ENCODE assay signal across 19 cellular contexts in genomic region chr5:178058321-178059012, GRCh38. TPM values are rescaled to one million over a fixed set of nuclear protein-coding genes. Genes with fewer than 3 reads are reported as not detected.
DNase-seq lines count a peak whose midpoint lies in the region; TF ChIP-seq lines count a peak whose summit lies in the region.
"Had no signal": no experiment of that assay in that cellular context is flagged by ENCODE, and none has a peak within 500 bp of the region (broad histone marks: within the 10 kb centered on the region; RNA-seq: fewer than 3 reads in every experiment).

No MANE protein-coding gene starts in this region.

- H3K4me1 ChIP-seq in sigmoid colon (no peaks in the 10 kb centered on the region), OCI-LY7 (ENCODE audit: insufficient read depth, low read length, poor library complexity, severe bottlenecking) (peaks cover 8% of the 10 kb centered on the region), colonic mucosa (no peaks in the 10 kb centered on the region)
- H3K4me1 ChIP-seq: transverse colon had no signal

- H3K27ac ChIP-seq in sigmoid colon: no peak overlapping the region
- no peak overlapping the region for H3K27ac ChIP-seq in OCI-LY7 (ENCODE audit: low read depth, low read length, poor library complexity, severe bottlenecking)
- H3K27ac ChIP-seq in colonic mucosa: no peak overlapping the region
- H3K27ac ChIP-seq: 22Rv1, brain microvascular endothelial cell, transverse colon had no signal

- no peak overlapping the region for H3K4me3 ChIP-seq in sigmoid colon
- H3K4me3 ChIP-seq in OCI-LY7 (ENCODE audit: low read depth, low read length, poor library complexity, severe bottlenecking): no peak overlapping the region
- no peak overlapping the region for H3K4me3 ChIP-seq in colonic mucosa
- H3K4me3 ChIP-seq: transverse colon had no signal

- whole genome bisulfite sequencing in sigmoid colon, 2 donors: 79 to 88% methylated on average over 7 of the region's 7 CpGs

- H4K20me1 ChIP-seq in OCI-LY7 (ENCODE audit: insufficient read depth, low read length): no peaks in the 10 kb centered on the region

- H3K79me2 ChIP-seq in OCI-LY7 (ENCODE audit: insufficient read depth, low read depth, low read length): no peaks in the 10 kb centered on the region

- no peaks in the 10 kb centered on the region for H3K9me3 ChIP-seq in sigmoid colon
- no peaks in the 10 kb centered on the region for H3K9me3 ChIP-seq in OCI-LY7 (ENCODE audit: low read length)
- no peaks in the 10 kb centered on the region for H3K9me3 ChIP-seq in colonic mucosa
- H3K9me3 ChIP-seq: transverse colon had no signal

- POLR2A ChIA-PET in OCI-LY7 (lab: Charles Lee): no interaction called here

- DNase-seq in NCI-H1417 (lab: John Stamatoyannopoulos, UW) (peak; percentile 45 to 94 (median 87)), NCI-H1417 treated with DMSO at 0.1 percent for 48 hours (lab: John Stamatoyannopoulos, UW) (no peak), NCI-H2029 treated with DMSO at 0.1 percent for 48 hours (lab: John Stamatoyannopoulos, UW) (peak; percentile 97), NCI-H748 (lab: John Stamatoyannopoulos, UW; ENCODE audit: unreplicated experiment) (peak; percentile 94), sigmoid colon (peak; percentile 18), OCI-LY7 (ENCODE audit: low spot score) (no peak), T-helper 1 cell (no peak), colonic mucosa (no peak)
- DNase-seq: activated CD4-positive, alpha-beta memory T cell treated with anti-CD3 and anti-CD28 coated beads for 36 hours; activated gamma-delta T cell; activated T-cell treated with anti-CD3 and anti-CD28 coated beads for 4 hours; brain microvascular endothelial cell; EL; HFFc6; NCI-H1694 treated with DMSO at 0.1 percent for 48 hours; stimulated activated CD4-positive, alpha-beta T cell treated with anti-CD3 and anti-CD28 coated beads, Interleukin-4, amount 100 ng/mL, for 24 hours; T-helper 9 cell; transverse colon had no signal

- no peak overlapping the region for H3K9ac ChIP-seq in colonic mucosa (ENCODE audit: low read depth in 2 of 2, low read length in 2 of 2)

- TF ChIP-seq CTCF in sigmoid colon (IDR thresholded peaks at IDR 0.05) (no peak), OCI-LY7 (conservative IDR thresholded peaks at IDR 0.05; ENCODE audit: low read length) (no peak), colonic mucosa (IDR thresholded peaks at IDR 0.05) (no peak)

- BruUV-seq in OCI-LY7 (replicated peaks; lab: Mats Ljungman, UMichigan): no TSS peak

- intact Hi-C loops in sigmoid colon (cut with DNase I): no loop called here
- intact Hi-C loops in OCI-LY7 (cut with micrococcal nuclease; ENCODE audit: unreplicated experiment): no loop called here
- intact Hi-C loops in colonic mucosa (cut with DNase I): no loop called here

- TF ChIP-seq EP300 in sigmoid colon (IDR thresholded peaks at IDR 0.05): no peak

- H3K36me3 ChIP-seq in sigmoid colon (no peaks in the 10 kb centered on the region), OCI-LY7 (ENCODE audit: insufficient read depth, low read length) (no peaks in the 10 kb centered on the region), colonic mucosa (no peaks in the 10 kb centered on the region)
- H3K36me3 ChIP-seq: brain microvascular endothelial cell, transverse colon had no signal

- no peak overlapping the region for H2AFZ ChIP-seq in OCI-LY7 (ENCODE audit: low read length)

- no peak for TF ChIP-seq POLR2A in sigmoid colon (IDR thresholded peaks at IDR 0.05)

- CTCF ChIA-PET in OCI-LY7 (lab: Charles Lee; ENCODE audit: unreplicated experiment): no interaction called here

- no peaks in the 10 kb centered on the region for H3K27me3 ChIP-seq in sigmoid colon
- H3K27me3 ChIP-seq in colonic mucosa: no peaks in the 10 kb centered on the region
- H3K27me3 ChIP-seq: brain microvascular endothelial cell, transverse colon had no signal

- no peaks in the 10 kb centered on the region for H3K9me2 ChIP-seq in OCI-LY7 (ENCODE audit: insufficient read depth, low read length)

- no peak overlapping the region for H3K4me2 ChIP-seq in OCI-LY7 (ENCODE audit: low read length)

RNA-seq across cellular contexts. Expression of gene N4BP3, which starts 54.9 kb away (rescaled TPM):
- total RNA-seq in sigmoid colon (1 to 10 TPM in 3 of 4 donors, under 1 TPM in 1; 0.95 to 3.0 (median 1.6) TPM), OCI-LY7 (2022) (22.3 and 26.1 TPM in 2 replicates), colonic mucosa (1 to 10 TPM; 2.2 to 3.3 TPM)
- polyA plus RNA-seq in sigmoid colon: 1 to 10 TPM in 2 of 3 donors, under 1 TPM in 1; 0.69 to 2.3 (median 1.2) TPM
- total RNA-seq in OCI-LY7 (2014; rRNA removed; shearing (Covaris generic)): 23.7 and 28.3 TPM in 2 replicates

Comparison
In these comparisons a context has a peak if more than half of its experiments do, and no peak if none do; other contexts are left out.
1. DNase-seq: peak in NCI-H1417 (3 of 3), NCI-H2029 treated with DMSO at 0.1 percent for 48 hours (single experiment), NCI-H748 (single experiment) and sigmoid colon (single experiment); none in NCI-H1417 treated with DMSO at 0.1 percent for 48 hours (single experiment), OCI-LY7 (single experiment), T-helper 1 cell (0 of 5) and colonic mucosa (single experiment).
2. RNA of gene N4BP3, which starts 54.9 kb away (total RNA-seq): 22.3 to 28.3 TPM in OCI-LY7; 2.2 to 3.3 TPM in colonic mucosa and 0.95 to 3.0 TPM in sigmoid colon; every median in the first group is over 4 times any median in the second.